ENCODE assay signal across 19 cellular contexts in genomic region chr2:23828986-23829385, GRCh38.
DNase-seq lines count a peak whose midpoint lies in the region; FAIRE-seq and TF ChIP-seq lines count a peak whose summit lies in the region.
"Had no signal": no experiment of that assay in that cellular context is flagged by ENCODE, and none has a peak within 500 bp of the region (broad histone marks: within the 10 kb centered on the region; RNA-seq: fewer than 3 reads in every experiment).

No MANE protein-coding gene starts in this region.

- H3K9me3 ChIP-seq in tibial nerve, result no peaks in the 10 kb centered on the region

- FAIRE-seq in islet of Langerhans (lab: Jason Lieb, UNC), result peak; percentile 82

- no peaks in the 10 kb centered on the region for H3K9me3 Mint-ChIP-seq in progenitor cell of endocrine pancreas (ENCODE audit: low read depth)
- H3K9me3 Mint-ChIP-seq: CD4-positive, CD25-positive, alpha-beta regulatory T cell had no signal

- no peak for TF ChIP-seq POLR2A in tibial nerve (IDR thresholded peaks at IDR 0.05)

- H3K27ac ChIP-seq in tibial nerve, result peak overlapping the region in 2 of 4 donors; percentile 20 to 46
- H3K27ac ChIP-seq: HL-60 had no signal

- TF ChIP-seq EP300 in tibial nerve (IDR thresholded peaks at IDR 0.05), result no peak

- TF ChIP-seq CTCF in AG10803 (conservative IDR thresholded peaks at IDR 0.05; ENCODE audit: low read length) (no peak), tibial nerve (IDR thresholded peaks at IDR 0.05) (no peak), progenitor cell of endocrine pancreas (IDR thresholded peaks at IDR 0.05; ENCODE audit: unreplicated experiment) (no peak)

- peak; percentile 5 for DNase-seq in AG10803 (ENCODE audit: low read depth)
- peak; percentile 5 for DNase-seq in HCEC 1CT
- peak; percentile 46 for DNase-seq in amniotic epithelial cell (ENCODE audit: low read depth)
- DNase-seq in nucleus accumbens (lab: John Stamatoyannopoulos, UW), result no peak
- no peak for DNase-seq in tibial nerve (ENCODE audit: low spot score in 2 of 2)
- DNase-seq in progenitor cell of endocrine pancreas (ENCODE audit: low spot score, unreplicated experiment), result no peak
- DNase-seq: AML-193; CD4-positive, CD25-positive, alpha-beta regulatory T cell; DMS79; GDM1; KBM-7; NCI-H1105; NCI-H187; NCI-H446 treated with DMSO at 0.1 percent for 48 hours; NCI-H82; SIG-M5; SW 1271 had no signal

- peaks cover 5% of the 10 kb centered on the region for H3K36me3 Mint-ChIP-seq in progenitor cell of endocrine pancreas (ENCODE audit: insufficient read depth)

- no peaks in the 10 kb centered on the region for H3K36me3 ChIP-seq in tibial nerve

- no peaks in the 10 kb centered on the region for H3K27me3 Mint-ChIP-seq in progenitor cell of endocrine pancreas
- H3K27me3 Mint-ChIP-seq: CD4-positive, CD25-positive, alpha-beta regulatory T cell had no signal

- WGBS in tibial nerve, 2 donors, result 87 to 91% methylated on average over 1 of the region's 1 CpG

- H3K27me3 ChIP-seq in tibial nerve, result no peaks in the 10 kb centered on the region

- no peak overlapping the region for H3K27ac Mint-ChIP-seq in progenitor cell of endocrine pancreas

- H3K4me1 Mint-ChIP-seq in progenitor cell of endocrine pancreas (ENCODE audit: low read depth), result no peaks in the 10 kb centered on the region

- H3K4me3 Mint-ChIP-seq in progenitor cell of endocrine pancreas (ENCODE audit: low read depth), result no peak overlapping the region
- H3K4me3 Mint-ChIP-seq: CD4-positive, CD25-positive, alpha-beta regulatory T cell had no signal

- H3K4me1 ChIP-seq in tibial nerve, result peaks cover 0 to 20% (median 0%) of the 10 kb centered on the region in 4 donors

- no peak overlapping the region for H3K4me3 ChIP-seq in AG10803 (ENCODE audit: low read length)
- H3K4me3 ChIP-seq in tibial nerve, result no peak overlapping the region

Comparison
In these comparisons a context has a peak if more than half of its experiments do, and no peak if none do; other contexts are left out.
1. DNase-seq: peak in AG10803 (single experiment), HCEC 1CT (single experiment) and amniotic epithelial cell (single experiment); none in nucleus accumbens (0 of 56), tibial nerve (0 of 2) and progenitor cell of endocrine pancreas (single experiment).